Comparison of ENCODE assay signal across 7 cellular contexts in the genomic region with DNA sequence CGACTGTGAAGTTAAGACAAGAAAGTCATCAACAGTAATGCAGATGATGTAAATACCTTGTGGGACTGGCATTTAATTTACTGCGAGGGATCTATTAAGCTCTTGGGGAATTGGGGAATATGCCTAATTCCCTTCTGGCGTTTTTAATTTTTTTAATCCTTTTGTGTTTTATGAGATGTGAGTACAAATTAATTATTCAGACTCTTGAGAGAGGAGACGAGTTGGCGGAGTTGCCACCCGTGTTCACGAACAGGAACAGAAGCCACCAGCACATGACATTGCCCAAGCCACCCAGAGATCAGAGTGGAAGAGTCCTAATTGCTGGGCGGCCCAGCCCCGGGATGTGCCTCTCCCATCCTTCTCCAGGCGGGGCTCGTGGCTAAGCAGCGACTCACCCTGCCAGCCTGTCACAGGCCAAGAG. TPM values are rescaled to one million over a fixed set of nuclear protein-coding genes. Genes with fewer than 3 reads are reported as not detected.
DNase-seq lines count a peak whose midpoint lies in the region; ATAC-seq and TF ChIP-seq lines count a peak whose summit lies in the region.

No MANE protein-coding gene starts in this region.

- TF ChIP-seq POLR2A in gastroesophageal sphincter (IDR thresholded peaks at IDR 0.05): no peak

- H3K4me1 Mint-ChIP-seq in T-helper 17 cell: peaks cover 8% of the 10 kb centered on the region

- peak overlapping the region; percentile 89 for H3K4me3 Mint-ChIP-seq in T-helper 17 cell

- no peak overlapping the region for H3K9ac ChIP-seq in skeletal muscle satellite cell (ENCODE audit: low read depth, low read length)

- H3K4me3 ChIP-seq in HFF-Myc (replicated peaks; ENCODE audit: low read depth, low read length): peak overlapping the region; percentile 21
- peak overlapping the region in 1 of 2 donors; percentile 53 for H3K4me3 ChIP-seq in gastroesophageal sphincter
- peak overlapping the region; percentile 71 for H3K4me3 ChIP-seq in skeletal muscle satellite cell (ENCODE audit: low read length)

- ATAC-seq in T-helper 17 cell (no peak), gastroesophageal sphincter (peak; percentile 41), GM18868 (IDR thresholded peaks at IDR 0.05; ENCODE audit: unreplicated experiment) (no peak)

- H3K36me3 ChIP-seq in gastroesophageal sphincter (no peaks in the 10 kb centered on the region), skeletal muscle satellite cell (ENCODE audit: insufficient read depth, low read length) (no peaks in the 10 kb centered on the region)

- peaks cover 4% of the 10 kb centered on the region for H3K36me3 Mint-ChIP-seq in T-helper 17 cell (ENCODE audit: low read depth)

- H3K27ac ChIP-seq in gastroesophageal sphincter: no peak overlapping the region

- H3K27me3 Mint-ChIP-seq in T-helper 17 cell: peaks cover 40% of the 10 kb centered on the region

- H3K4me1 ChIP-seq in gastroesophageal sphincter: peaks cover 2 to 16% (median 11%) of the 10 kb centered on the region in 3 donors
- peaks cover 14% of the 10 kb centered on the region for H3K4me1 ChIP-seq in skeletal muscle satellite cell (ENCODE audit: control insufficient read depth, insufficient read depth, low read length)

- no peak for TF ChIP-seq CTCF in HFF-Myc (IDR thresholded peaks at IDR 0.05; ENCODE audit: low read depth, low read length, missing control alignments)
- TF ChIP-seq CTCF in gastroesophageal sphincter (IDR thresholded peaks at IDR 0.05): no peak

- H3K9me3 ChIP-seq in T-helper 17 cell (ENCODE audit: control insufficient read depth, low read length, poor library complexity, severe bottlenecking) (no peaks in the 10 kb centered on the region), gastroesophageal sphincter (no peaks in the 10 kb centered on the region), skeletal muscle satellite cell (replicated peaks; ENCODE audit: low read length) (no peaks in the 10 kb centered on the region)

- peaks cover 83% of the 10 kb centered on the region for H3K27me3 ChIP-seq in gastroesophageal sphincter
- peaks cover 51% of the 10 kb centered on the region for H3K27me3 ChIP-seq in skeletal muscle satellite cell (ENCODE audit: control insufficient read depth, insufficient read depth, low read length)

- no peak for TF ChIP-seq EP300 in gastroesophageal sphincter (IDR thresholded peaks at IDR 0.05)

- DNase-seq in HFF-Myc (ENCODE audit: extremely low read depth, low read depth) (no peak), T-helper 17 cell (no peak), COLO668 (lab: John Stamatoyannopoulos, UW; ENCODE audit: unreplicated experiment) (no peak), HT-29 (ENCODE audit: low spot score) (no peak)

- 47 to 59% methylated on average over 4 of the region's 12 CpGs for WGBS in gastroesophageal sphincter (ENCODE audit: low coverage in 1 of 2), 2 donors

- peak overlapping the region; percentile 95 for H3K4me2 ChIP-seq in skeletal muscle satellite cell (ENCODE audit: low read length)

- H3K27ac Mint-ChIP-seq in T-helper 17 cell: no peak overlapping the region

RNA-seq across cellular contexts. Expression of a gene that starts 0.5 kb away (rescaled TPM):
- total RNA-seq in T-helper 17 cell: 10 to 100 TPM; 61.0 to 62.4 TPM
- 10 to 100 TPM in 1 of 4 donors, 1 to 10 TPM in 3; 3.1 to 10.8 (median 4.1) TPM for total RNA-seq in gastroesophageal sphincter
- total RNA-seq in skeletal muscle satellite cell (2012; rRNA removed): 84.3 and 98.1 TPM in 2 replicates
- 31.3 and 31.7 TPM in 2 replicates for total RNA-seq in HT-29 (2014; rRNA removed; shearing (Covaris generic))

RNA-seq across cellular contexts. Expression of a gene that starts 34.4 kb away (rescaled TPM):
- total RNA-seq in T-helper 17 cell (10 to 100 TPM; 27.7 to 29.8 TPM), gastroesophageal sphincter (10 to 100 TPM; 26.1 to 43.3 (median 30.6) TPM)
- 38.2 and 41.3 TPM in 2 replicates for total RNA-seq in skeletal muscle satellite cell (2012; rRNA removed)
- 17.0 and 19.8 TPM in 2 replicates for total RNA-seq in HT-29 (2014; rRNA removed; shearing (Covaris generic))
